In genomic region chr17:56659622-56660021, GRCh38 we compare ENCODE assay signal across 23 cellular contexts.
"Had no signal": no experiment of that assay in that cellular context is flagged by ENCODE, and none has a peak within 500 bp of the region (broad histone marks: within the 10 kb centered on the region; RNA-seq: fewer than 3 reads in every experiment).

No MANE protein-coding gene starts in this region.

- H3K9me3 ChIP-seq: ovary, prostate gland, testis, thyroid gland, transverse colon, upper lobe of left lung, vagina had no signal

- H3K4me3 ChIP-seq: left ventricle myocardium inferior, lung, ovary, prostate gland, skin epidermis, stomach, testis, thyroid gland, transverse colon, upper lobe of left lung, vagina had no signal

- H3K36me3 ChIP-seq: left ventricle myocardium inferior, ovary, prostate gland, stomach, thyroid gland, transverse colon, upper lobe of left lung, vagina had no signal

- H3K4me1 ChIP-seq: left ventricle myocardium inferior, prostate gland, stomach, testis, thyroid gland, transverse colon, upper lobe of left lung, vagina had no signal

- H3K27me3 ChIP-seq: ovary, testis, thyroid gland, transverse colon, upper lobe of left lung, vagina had no signal

- DNase-seq: islet precursor cell; left ventricle myocardium inferior; naive B cell; ovary; retina; right cardiac atrium; stimulated activated CD4-positive, alpha-beta T cell treated with anti-CD3 and anti-CD28 coated beads, Interleukin-12 subunit alpha, Interleukin-12 subunit beta, amount 100 ng/mL, for 4 hours; stimulated activated CD4-positive, alpha-beta T cell treated with anti-CD3 and anti-CD28 coated beads, Interleukin-15, amount 100 ng/mL, for 24 hours; stimulated activated CD4-positive, alpha-beta T cell treated with anti-CD3 and anti-CD28 coated beads, Interleukin-2, amount 100 ng/mL, for 24 hours; stimulated activated CD4-positive, alpha-beta T cell treated with anti-CD3 and anti-CD28 coated beads, Interleukin-4, amount 100 ng/mL, for 1 hour; stimulated activated naive B cell treated with anti-CD40 and anti-IgM and Interleukin-4, amounts not matched to agents 10 μg/mL and 1 μg/mL and 100 μg/mL, for 72 hours; stimulated activated naive CD8-positive, alpha-beta T cell treated with anti-CD3 and anti-CD28 coated beads, Interleukin-15, Interleukin-2, amounts not matched to agents 100 U/mL and 50 U/mL, for 24 hours; stomach; testis; thyroid gland; transverse colon; upper lobe of left lung had no signal

- H3K27ac ChIP-seq: left ventricle myocardium inferior, ovary, prostate gland, skin epidermis, stomach, testis, thyroid gland, transverse colon, upper lobe of left lung, vagina had no signal

- ATAC-seq: natural killer cell treated with Interleukin-12 subunit alpha and Interleukin-12 subunit beta and Interleukin-15 and Interleukin-18, amount 100 ng/mL, for 72 hours; right cardiac atrium; sciatic nerve; stimulated activated naive CD8-positive, alpha-beta T cell treated with anti-CD3 and anti-CD28 coated beads, Interleukin-15, Interleukin-2, amounts not matched to agents 100 U/mL and 50 U/mL, for 24 hours had no signal
